In the genomic region with DNA sequence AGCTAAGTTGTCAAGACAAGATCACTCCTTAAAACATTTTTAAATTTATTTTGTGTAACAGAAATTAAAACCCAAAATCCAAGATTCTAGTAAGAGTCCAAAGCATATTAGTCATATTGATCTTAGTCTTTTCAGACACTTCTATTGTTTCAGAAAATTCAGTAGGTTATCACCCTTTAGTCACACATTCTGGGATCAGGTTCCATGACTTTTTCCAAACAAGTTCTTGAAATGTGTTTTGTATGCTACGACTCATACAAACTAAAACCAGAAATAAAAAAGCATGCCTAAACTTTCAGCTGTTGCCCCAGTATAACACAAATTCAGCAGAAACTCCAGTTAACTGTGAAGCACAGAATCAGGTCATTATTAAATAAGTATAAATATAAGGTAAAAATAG, we compare ENCODE assay signal across 18 cellular contexts. TPM values are rescaled to one million over a fixed set of nuclear protein-coding genes. Genes with fewer than 3 reads are reported as not detected.
DNase-seq lines count a peak whose midpoint lies in the region; ATAC-seq, FAIRE-seq and TF ChIP-seq lines count a peak whose summit lies in the region.
"Had no signal": no experiment of that assay in that cellular context is flagged by ENCODE, and none has a peak within 500 bp of the region (broad histone marks: within the 10 kb centered on the region; RNA-seq: fewer than 3 reads in every experiment).

No MANE protein-coding gene starts in this region.

- H3K9ac ChIP-seq in HepG2 (ENCODE audit: insufficient read depth, low read depth, low read length), result no peak overlapping the region
- H3K9ac ChIP-seq: BLaER1 treated with 17β-estradiol and CSF1 and Interleukin-3, amounts not matched to agents 10 nM and 100 nM had no signal

- whole genome bisulfite sequencing in HepG2 (ENCODE audit: low lambda C conversion rate), result 24% methylated on average over 1 of the region's 1 CpG

- CTCF ChIA-PET in HepG2 (lab: Yijun Ruan, JAX; ENCODE audit: low intra/inter-chr PET ratio, low total read pairs), result no interaction called here

- in situ Hi-C loops in HepG2 (cut with HindIII; ENCODE audit: extremely low pct_ligation_motif_present, low pct_unique_long_range_greater_than_20kb), result no loop called here

- TF ChIP-seq RAD21 in HepG2 (CRISPR knock-in tag; IDR thresholded peaks at IDR 0.05), result no peak

- intact Hi-C loops in HepG2 (cut with micrococcal nuclease; ENCODE audit: unreplicated experiment), result no loop called here

- no peak for FAIRE-seq in bronchial epithelial cell (lab: Jason Lieb, UNC)
- FAIRE-seq in GM12891 (lab: Jason Lieb, UNC), result no peak
- no peak for FAIRE-seq in HepG2 (lab: Jason Lieb, UNC)
- FAIRE-seq: A204.1, HTR-8/SVneo had no signal

- H2AFZ ChIP-seq in HepG2 (ENCODE audit: low read length), result no peak overlapping the region
- H2AFZ ChIP-seq: PC-9 had no signal

- H3K79me2 ChIP-seq in HepG2 (ENCODE audit: insufficient read depth, low read length), result no peaks in the 10 kb centered on the region

- no peaks in the 10 kb centered on the region for H3K36me3 ChIP-seq in bronchial epithelial cell (ENCODE audit: control insufficient read depth, insufficient read depth, low read length)
- no peaks in the 10 kb centered on the region for H3K36me3 ChIP-seq in HepG2 (replicated peaks in 1 of 2; ENCODE audit: control insufficient read depth in 1 of 2, insufficient read depth in 2 of 2, low read length in 2 of 2)

- H3K27ac ChIP-seq in HepG2 (ENCODE audit: extremely low read length, insufficient read depth, low read length), result no peak overlapping the region
- H3K27ac ChIP-seq: BLaER1 treated with 17β-estradiol and CSF1 and Interleukin-3, amounts not matched to agents 10 nM and 100 nM; PC-9 had no signal

- H3K4me2 ChIP-seq in HepG2 (ENCODE audit: low read depth, low read length), result no peak overlapping the region
- H3K4me2 ChIP-seq: BLaER1 treated with 17β-estradiol and CSF1 and Interleukin-3, amounts not matched to agents 10 nM and 100 nM; PC-9 had no signal

- POLR2A ChIA-PET in HepG2 (lab: Yijun Ruan, JAX), result no interaction called here

- H4K20me1 ChIP-seq in HepG2 (ENCODE audit: insufficient read depth, low read length), result no peaks in the 10 kb centered on the region
- H4K20me1 ChIP-seq: BLaER1 treated with 17β-estradiol and CSF1 and Interleukin-3, amounts not matched to agents 10 nM and 100 nM had no signal

- BruUV-seq in HepG2 (replicated peaks; lab: Mats Ljungman, UMichigan), result no TSS peak

- H3K4me3 ChIP-seq in bronchial epithelial cell (ENCODE audit: low read depth, low read length), result no peak overlapping the region
- no peak overlapping the region for H3K4me3 ChIP-seq in fibroblast of the aortic adventitia (ENCODE audit: low read depth, low read length)
- H3K4me3 ChIP-seq in HepG2 (replicated peaks in 1 of 3; ENCODE audit: insufficient read depth in 1 of 3, low read depth in 2 of 3, low read length in 3 of 3), result no peak overlapping the region
- H3K4me3 ChIP-seq: BLaER1 treated with 17β-estradiol and CSF1 and Interleukin-3, amounts not matched to agents 10 nM and 100 nM; PC-9 had no signal

- no peaks in the 10 kb centered on the region for H3K4me1 ChIP-seq in HepG2 (ENCODE audit: insufficient read depth, low read length)

- TF ChIP-seq EP300 in HepG2 (IDR thresholded peaks at IDR 0.05; ENCODE audit: low read depth in 2 of 2, low read length in 2 of 2), result no peak
- no peak for TF ChIP-seq EP300 in HepG2 (CRISPR knock-in tag; IDR thresholded peaks at IDR 0.05; ENCODE audit: borderline replicate concordance)

- peak; percentile 57 for DNase-seq in EH (ENCODE audit: low read depth)
- peak; percentile 31 for DNase-seq in LHCN-M2 (ENCODE audit: low read depth)
- DNase-seq in bronchial epithelial cell (ENCODE audit: low read depth), result peak; percentile 63
- DNase-seq in fibroblast of the aortic adventitia (ENCODE audit: low read depth), result peak; percentile 83
- no peak for DNase-seq in GM12891 (ENCODE audit: insufficient read length, low spot score)
- DNase-seq in activated T-cell treated with anti-CD3 and anti-CD28 coated beads, Interleukin-2, amount 50 U/mL, for 1 hour, result no peak
- no peak for DNase-seq in stimulated activated CD4-positive, alpha-beta T cell treated with anti-CD3 and anti-CD28 coated beads, Interleukin-2, amount 100 ng/mL, for 48 hours
- no peak for DNase-seq in HepG2 (ENCODE audit: low spot score)
- DNase-seq: DMS79 treated with DMSO at 0.1 percent for 48 hours, H7, NCI-H1436 treated with DMSO at 0.1 percent for 48 hours, NCI-H2081, NCI-H510A, NCI-H774, PC-9 had no signal

- no peak for ATAC-seq in HepG2

- TF ChIP-seq POLR2A in GM12891 (IDR thresholded peaks at IDR 0.05; ENCODE audit: low read depth, low read length), result no peak
- no peak for TF ChIP-seq POLR2A in HepG2 (IDR thresholded peaks at IDR 0.05; ENCODE audit: insufficient read depth in 1 of 2, low read depth in 2 of 2, low read length in 2 of 2)

- TF ChIP-seq CTCF in bronchial epithelial cell (IDR thresholded peaks at IDR 0.05; ENCODE audit: insufficient read depth, low read length, severe bottlenecking) (no peak), fibroblast of the aortic adventitia (IDR thresholded peaks at IDR 0.05; ENCODE audit: insufficient read depth, low read length) (no peak), HepG2 (CRISPR knock-in tag; IDR thresholded peaks at IDR 0.05) (no peak)

- H3K27me3 ChIP-seq in bronchial epithelial cell (ENCODE audit: control insufficient read depth, insufficient read depth, low read length) (no peaks in the 10 kb centered on the region), HepG2 (ENCODE audit: control insufficient read depth in 1 of 2, insufficient read depth in 2 of 2, low read length in 2 of 2) (no peaks in the 10 kb centered on the region)
- H3K27me3 ChIP-seq: BLaER1 treated with 17β-estradiol and CSF1 and Interleukin-3, amounts not matched to agents 10 nM and 100 nM had no signal

- peaks cover 12% of the 10 kb centered on the region for H3K9me3 ChIP-seq in HepG2 (ENCODE audit: low read length)

TF ChIP-seq in GM12891, 5 proteins besides CTCF, POLR2A, EP300 and RAD21:
- TF ChIP-seq PAX5 (IDR thresholded peaks at IDR 0.05; ENCODE audit: insufficient read depth, low read length, severe bottlenecking) (no peak), TAF1 (IDR thresholded peaks at IDR 0.05; ENCODE audit: low read depth, low read length) (no peak), SPI1 (IDR thresholded peaks at IDR 0.05; ENCODE audit: low read depth, low read length) (no peak), POU2F2 (IDR thresholded peaks at IDR 0.05; ENCODE audit: low read depth, low read length) (no peak), POLR2AphosphoS5 (IDR thresholded peaks at IDR 0.05; ENCODE audit: low read depth, low read length) (no peak)

TF ChIP-seq in HepG2, 621 proteins besides CTCF, POLR2A, EP300 and RAD21 (continues in another document):
- TF ChIP-seq, protein P1, sequence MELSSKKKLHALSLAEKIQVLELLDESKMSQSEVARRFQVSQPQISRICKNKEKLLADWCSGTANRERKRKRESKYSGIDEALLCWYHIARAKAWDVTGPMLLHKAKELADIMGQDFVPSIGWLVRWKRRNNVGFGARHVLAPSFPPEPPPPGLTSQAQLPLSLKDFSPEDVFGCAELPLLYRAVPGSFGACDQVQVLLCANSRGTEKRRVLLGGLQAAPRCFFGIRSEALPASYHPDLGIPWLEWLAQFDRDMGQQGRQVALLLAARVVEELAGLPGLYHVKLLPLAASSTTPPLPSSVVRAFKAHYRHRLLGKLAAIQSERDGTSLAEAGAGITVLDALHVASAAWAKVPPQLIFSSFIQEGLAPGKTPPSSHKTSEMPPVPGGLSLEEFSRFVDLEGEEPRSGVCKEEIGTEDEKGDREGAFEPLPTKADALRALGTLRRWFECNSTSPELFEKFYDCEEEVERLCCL (CRISPR knock-in tag; IDR thresholded peaks at IDR 0.05; ENCODE audit: borderline replicate concordance), result no peak
- TF ChIP-seq SSRP1 (CRISPR knock-in tag; IDR thresholded peaks at IDR 0.05), result no peak
- no peak for TF ChIP-seq JUND (CRISPR knock-in tag; IDR thresholded peaks at IDR 0.05)

RNA-seq across cellular contexts. Expression of a gene that starts 10.7 kb away (rescaled TPM):
- total RNA-seq in LHCN-M2 (2014; rRNA removed), result under 0.01 TPM in 1 of 2 replicates, not detected in the other
- not detected for polyA plus RNA-seq in LHCN-M2 (2012)
- 0.79 and 1.2 TPM in 2 replicates for total RNA-seq in bronchial epithelial cell
- total RNA-seq in fibroblast of the aortic adventitia (ENCODE audit: low replicate concordance), result 27.1 and 51.2 TPM in 2 replicates
- not detected for polyA plus RNA-seq in GM12891 (2012; ENCODE audit: low read depth, missing spikeins)
- total RNA-seq in HepG2 (2016; rRNA removed; fragmentation: Illumina TruSeq; extraction: Trizol), result 0.07 TPM in 1 of 2 replicates, not detected in the other
- total RNA-seq in HepG2 (2016; cell fraction: cytosol; rRNA removed; fragmentation: Illumina TruSeq; extraction: Trizol; ENCODE audit: low read depth), result not detected in 2 replicates
- not detected in 2 replicates for total RNA-seq in HepG2 (2016; cell fraction: insoluble cytoplasmic fraction; rRNA removed; fragmentation: Illumina TruSeq; extraction: Trizol)
- total RNA-seq in HepG2 (2016; cell fraction: membrane; rRNA removed; fragmentation: Illumina TruSeq; extraction: Trizol), result not detected in 2 replicates
- total RNA-seq in HepG2 (2016; cell fraction: nucleus; rRNA removed; fragmentation: Illumina TruSeq; extraction: Trizol), result not detected in 2 replicates
- not detected in 2 replicates for polyA plus RNA-seq in HepG2 (2011; rRNA removed)
- polyA plus RNA-seq in HepG2 (2011; cell fraction: cytosol; rRNA removed), result not detected in 2 replicates
- polyA plus RNA-seq in HepG2 (2011; cell fraction: nucleus; rRNA removed), result not detected in 2 replicates
- polyA plus RNA-seq in HepG2 (2012), result not detected in 2 replicates
- polyA plus RNA-seq in HepG2 (2016; cell fraction: cytosol; fragmentation: Illumina TruSeq; extraction: Trizol; ENCODE audit: low read depth), result not detected in 2 replicates
- polyA plus RNA-seq in HepG2 (2016; cell fraction: insoluble cytoplasmic fraction; fragmentation: Illumina TruSeq; extraction: Trizol; ENCODE audit: low read depth), result not detected in 2 replicates
- not detected in 2 replicates for polyA plus RNA-seq in HepG2 (2016; cell fraction: membrane; fragmentation: Illumina TruSeq; extraction: Trizol; ENCODE audit: low read depth)
- polyA plus RNA-seq in HepG2 (2016; cell fraction: nucleus; fragmentation: Illumina TruSeq; extraction: Trizol; ENCODE audit: insufficient read depth, low read depth), result not detected in 2 replicates
- polyA minus RNA-seq in HepG2 (2011; rRNA and poly(A)+ RNA removed; ENCODE audit: low replicate concordance), result not detected in 2 replicates
- polyA minus RNA-seq in HepG2 (2011; cell fraction: cytosol; rRNA and poly(A)+ RNA removed), result not detected in 2 replicates
- not detected in 2 replicates for polyA minus RNA-seq in HepG2 (2011; cell fraction: nucleus; rRNA and poly(A)+ RNA removed)

Comparison
In these comparisons a context has a peak if more than half of its experiments do, and no peak if none do; other contexts are left out.
1. DNase-seq: peak in EH (single experiment), LHCN-M2 (single experiment), bronchial epithelial cell (single experiment) and fibroblast of the aortic adventitia (single experiment); none in GM12891 (single experiment), activated T-cell treated with anti-CD3 and anti-CD28 coated beads, Interleukin-2, amount 50 U/mL, for 1 hour (single experiment), stimulated activated CD4-positive, alpha-beta T cell treated with anti-CD3 and anti-CD28 coated beads, Interleukin-2, amount 100 ng/mL, for 48 hours (0 of 2) and HepG2 (single experiment).
2. RNA of a gene that starts 10.7 kb away (total RNA-seq): 27.1 to 51.2 TPM in fibroblast of the aortic adventitia; 0.79 to 1.2 TPM in bronchial epithelial cell, 0.07 TPM in HepG2 and under 0.01 TPM in LHCN-M2; every median in the first group is over 10 times any median in the second.